Comparison of ENCODE assay signal across 36 cellular contexts in the genomic region with DNA sequence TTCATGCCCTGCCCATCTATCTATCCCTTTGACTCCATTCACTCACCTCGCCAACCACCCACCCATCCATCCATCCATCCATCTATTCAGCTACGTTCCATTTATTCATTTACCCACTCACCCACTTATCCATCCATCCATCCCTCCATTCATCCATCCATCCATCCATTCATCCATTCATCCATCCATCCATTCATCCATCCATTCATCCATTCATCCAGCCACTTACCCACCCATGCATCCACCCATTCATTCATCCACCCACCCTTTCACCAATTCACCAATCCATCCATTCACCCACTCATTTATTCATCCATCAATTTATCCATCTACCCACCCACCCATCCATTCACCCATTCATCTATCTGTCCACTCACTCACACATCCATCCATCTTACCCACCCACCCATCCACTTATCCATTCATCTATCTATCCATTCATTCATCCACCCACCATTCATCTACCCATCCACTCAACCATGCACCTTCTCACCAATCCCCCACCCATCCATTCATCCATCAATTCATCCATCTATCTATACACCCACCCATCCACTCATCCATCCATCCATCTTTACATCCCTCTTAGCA. TPM values are rescaled to one million over a fixed set of nuclear protein-coding genes. Genes with fewer than 3 reads are reported as not detected.
"Had no signal": no experiment of that assay in that cellular context is flagged by ENCODE, and none has a peak within 500 bp of the region (broad histone marks: within the 10 kb centered on the region; RNA-seq: fewer than 3 reads in every experiment).

No MANE protein-coding gene starts in this region.

- H3K27me3 ChIP-seq: brain microvascular endothelial cell, dorsolateral prefrontal cortex, esophagus squamous epithelium, gastroesophageal sphincter had no signal

- H3K36me3 ChIP-seq: brain microvascular endothelial cell, esophagus squamous epithelium, gastroesophageal sphincter had no signal

- H3K9me3 ChIP-seq: esophagus squamous epithelium, gastroesophageal sphincter had no signal

- H3K27me3 Mint-ChIP-seq: activated CD4-positive, alpha-beta memory T cell treated with anti-CD3 and anti-CD28 coated beads for 36 hours; activated CD4-positive, alpha-beta T cell treated with anti-CD3 and anti-CD28 coated beads for 36 hours; activated CD4-positive, alpha-beta T cell treated with anti-CD3 and anti-CD28 coated beads, Interleukin-2, amount 10 ng/mL, durations not matched to agents 24 days and 14 days; activated CD8-positive, alpha-beta memory T cell treated with anti-CD3 and anti-CD28 coated beads, Interleukin-2, amount 10 ng/mL, durations not matched to agents 7 days and 5 days; activated naive CD8-positive, alpha-beta T cell; central memory CD8-positive, alpha-beta T cell; T-helper 17 cell had no signal

- H3K4me1 Mint-ChIP-seq: activated CD4-positive, alpha-beta T cell treated with anti-CD3 and anti-CD28 coated beads for 36 hours; activated CD4-positive, alpha-beta T cell treated with anti-CD3 and anti-CD28 coated beads, Interleukin-2, amount 10 ng/mL, durations not matched to agents 24 days and 14 days; activated CD8-positive, alpha-beta memory T cell treated with anti-CD3 and anti-CD28 coated beads, Interleukin-2, amount 10 ng/mL, durations not matched to agents 7 days and 5 days; activated naive CD4-positive, alpha-beta T cell treated with anti-CD3 and anti-CD28 coated beads, Interleukin-2, amount 10 ng/mL, durations not matched to agents 7 days and 5 days; central memory CD8-positive, alpha-beta T cell had no signal

- H3K4me3 ChIP-seq: coronary artery, dorsolateral prefrontal cortex, esophagus squamous epithelium, gastroesophageal sphincter had no signal

- FAIRE-seq: astrocyte, bronchial epithelial cell, endothelial cell of umbilical vein had no signal

- H3K4me1 ChIP-seq: esophagus squamous epithelium had no signal

- DNase-seq: activated CD4-positive, alpha-beta memory T cell treated with anti-CD3 and anti-CD28 coated beads for 36 hours; activated CD4-positive, alpha-beta T cell treated with anti-CD3 and anti-CD28 coated beads for 36 hours; activated CD4-positive, alpha-beta T cell treated with anti-CD3 and anti-CD28 coated beads, Interleukin-2, amount 10 ng/mL, durations not matched to agents 24 days and 14 days; activated CD4-positive, CD25-positive, alpha-beta regulatory T cell; activated CD4-positive, CD25-positive, alpha-beta regulatory T cell treated with anti-CD3 and anti-CD28 coated beads, Interleukin-2, amount 50 U/mL, for 72 hours; activated CD8-positive, alpha-beta memory T cell treated with anti-CD3 and anti-CD28 coated beads, Interleukin-2, amount 10 ng/mL, durations not matched to agents 7 days and 5 days; activated CD8-positive, alpha-beta memory T cell treated with anti-CD3 and anti-CD28 coated beads, Interleukin-2, amount 50 U/mL, for 4 hours; activated CD8-positive, alpha-beta T cell treated with anti-CD3 and anti-CD28 coated beads, Interleukin-2, amount 10 ng/mL, durations not matched to agents 7 days and 5 days; activated effector memory CD4-positive, alpha-beta T cell treated with anti-CD3 and anti-CD28 coated beads, Interleukin-2, amount 50 U/mL, for 16 hours; activated naive CD4-positive, alpha-beta T cell treated with anti-CD3 and anti-CD28 coated beads, Interleukin-2, amount 10 ng/mL, durations not matched to agents 7 days and 5 days; activated T-cell treated with anti-CD3 and anti-CD28 coated beads, Interleukin-2, amount 50 U/mL, for 1 hour; activated T-cell treated with anti-CD3 and anti-CD28 coated beads, Interleukin-2, amount 50 U/mL, for 48 hours; amniotic stem cell; anterior cingulate cortex; brain microvascular endothelial cell; effector memory CD4-positive, alpha-beta T cell; esophagus squamous epithelium; foreskin melanocyte; head of caudate nucleus; T-helper 1 cell; T-helper 17 cell; T1000 had no signal

- H3K9me3 Mint-ChIP-seq: activated CD4-positive, alpha-beta memory T cell treated with anti-CD3 and anti-CD28 coated beads for 36 hours; activated CD4-positive, alpha-beta T cell treated with anti-CD3 and anti-CD28 coated beads, Interleukin-2, amount 10 ng/mL, durations not matched to agents 24 days and 14 days; activated naive CD4-positive, alpha-beta T cell treated with anti-CD3 and anti-CD28 coated beads, Interleukin-2, amount 10 ng/mL, durations not matched to agents 7 days and 5 days; activated T-helper 1 cell treated with anti-CD3 and anti-CD28 coated beads, Interleukin-12 subunit alpha, Interleukin-12 subunit beta, Interleukin-2, Interleukin-4 antibody, amounts not matched to agents 30 ng/mL and 10 ng/mL and 1 ng/mL, durations not matched to agents 14 hours and 24 hours and 36 hours; activated T-helper 2 cell treated with anti-CD3 and anti-CD28 coated beads, Interferon-gamma antibody, Interleukin-2, Interleukin-4, amounts not matched to agents 10 μg/mL and 5 μg/mL and 100 μg/mL, durations not matched to agents 14 hours and 24 hours and 36 hours; central memory CD8-positive, alpha-beta T cell; dendritic cell treated with granulocyte-macrophage colony-stimulating factor and Interleukin-4, amounts not matched to agents 40 ng/mL and 50 ng/mL, for 4 days; T-helper 2 cell treated with Interferon-gamma antibody and Interleukin-4, amounts not matched to agents 5 μg/mL and 100 μg/mL, for 36 hours had no signal

- H3K27ac Mint-ChIP-seq: activated CD4-positive, alpha-beta memory T cell treated with anti-CD3 and anti-CD28 coated beads for 36 hours; activated CD4-positive, alpha-beta T cell treated with anti-CD3 and anti-CD28 coated beads for 36 hours; activated CD4-positive, alpha-beta T cell treated with anti-CD3 and anti-CD28 coated beads, Interleukin-2, amount 10 ng/mL, durations not matched to agents 24 days and 14 days; activated CD8-positive, alpha-beta memory T cell treated with anti-CD3 and anti-CD28 coated beads, Interleukin-2, amount 10 ng/mL, durations not matched to agents 7 days and 5 days; activated CD8-positive, alpha-beta T cell treated with anti-CD3 and anti-CD28 coated beads, Interleukin-2, amount 10 ng/mL, durations not matched to agents 7 days and 5 days; activated naive CD4-positive, alpha-beta T cell treated with anti-CD3 and anti-CD28 coated beads, Interleukin-2, amount 10 ng/mL, durations not matched to agents 7 days and 5 days; activated naive CD8-positive, alpha-beta T cell; activated T-helper 1 cell treated with anti-CD3 and anti-CD28 coated beads, Interleukin-12 subunit alpha, Interleukin-12 subunit beta, Interleukin-2, Interleukin-4 antibody, amounts not matched to agents 30 ng/mL and 10 ng/mL and 1 ng/mL, durations not matched to agents 14 hours and 24 hours and 36 hours; activated T-helper 2 cell treated with anti-CD3 and anti-CD28 coated beads, Interferon-gamma antibody, Interleukin-2, Interleukin-4, amounts not matched to agents 10 μg/mL and 5 μg/mL and 100 μg/mL, durations not matched to agents 14 hours and 24 hours and 36 hours; dendritic cell treated with granulocyte-macrophage colony-stimulating factor and Interleukin-4, amounts not matched to agents 40 ng/mL and 50 ng/mL, for 4 days; T-helper 17 cell; T-helper 2 cell treated with Interferon-gamma antibody and Interleukin-4, amounts not matched to agents 5 μg/mL and 100 μg/mL, for 36 hours had no signal

- ATAC-seq: activated CD4-positive, alpha-beta T cell treated with anti-CD3 and anti-CD28 coated beads for 36 hours; activated CD8-positive, alpha-beta memory T cell treated with anti-CD3 and anti-CD28 coated beads, Interleukin-2, amount 10 ng/mL, durations not matched to agents 7 days and 5 days; activated CD8-positive, alpha-beta T cell treated with anti-CD3 and anti-CD28 coated beads, Interleukin-2, amount 10 ng/mL, durations not matched to agents 7 days and 5 days; gastroesophageal sphincter; T-helper 17 cell had no signal

- H3K4me3 Mint-ChIP-seq: activated CD4-positive, alpha-beta memory T cell treated with anti-CD3 and anti-CD28 coated beads for 36 hours; activated CD4-positive, alpha-beta T cell treated with anti-CD3 and anti-CD28 coated beads for 36 hours; activated CD4-positive, alpha-beta T cell treated with anti-CD3 and anti-CD28 coated beads, Interleukin-2, amount 10 ng/mL, durations not matched to agents 24 days and 14 days; activated CD8-positive, alpha-beta memory T cell treated with anti-CD3 and anti-CD28 coated beads, Interleukin-2, amount 10 ng/mL, durations not matched to agents 7 days and 5 days; activated CD8-positive, alpha-beta T cell treated with anti-CD3 and anti-CD28 coated beads, Interleukin-2, amount 10 ng/mL, durations not matched to agents 7 days and 5 days; activated naive CD4-positive, alpha-beta T cell treated with anti-CD3 and anti-CD28 coated beads, Interleukin-2, amount 10 ng/mL, durations not matched to agents 7 days and 5 days; activated naive CD8-positive, alpha-beta T cell; activated T-helper 1 cell treated with anti-CD3 and anti-CD28 coated beads, Interleukin-12 subunit alpha, Interleukin-12 subunit beta, Interleukin-2, Interleukin-4 antibody, amounts not matched to agents 30 ng/mL and 10 ng/mL and 1 ng/mL, durations not matched to agents 14 hours and 24 hours and 36 hours; central memory CD8-positive, alpha-beta T cell; dendritic cell treated with granulocyte-macrophage colony-stimulating factor and Interleukin-4, amounts not matched to agents 40 ng/mL and 50 ng/mL, for 4 days; T-helper 17 cell; T-helper 2 cell treated with Interferon-gamma antibody and Interleukin-4, amounts not matched to agents 5 μg/mL and 100 μg/mL, for 36 hours had no signal

- H3K27ac ChIP-seq: brain microvascular endothelial cell, coronary artery, dorsolateral prefrontal cortex, epithelial cell of prostate, esophagus squamous epithelium, gastroesophageal sphincter had no signal

- H3K36me3 Mint-ChIP-seq: activated CD4-positive, alpha-beta memory T cell treated with anti-CD3 and anti-CD28 coated beads for 36 hours; activated CD8-positive, alpha-beta memory T cell treated with anti-CD3 and anti-CD28 coated beads, Interleukin-2, amount 10 ng/mL, durations not matched to agents 7 days and 5 days; activated naive CD4-positive, alpha-beta T cell treated with anti-CD3 and anti-CD28 coated beads, Interleukin-2, amount 10 ng/mL, durations not matched to agents 7 days and 5 days; activated naive CD8-positive, alpha-beta T cell had no signal

RNA-seq across cellular contexts. Expression of a gene that starts 19.5 kb away (rescaled TPM):
- total RNA-seq: activated CD4-positive, alpha-beta memory T cell treated with anti-CD3 and anti-CD28 coated beads for 36 hours; activated CD4-positive, alpha-beta T cell treated with anti-CD3 and anti-CD28 coated beads for 36 hours; activated CD4-positive, alpha-beta T cell treated with anti-CD3 and anti-CD28 coated beads, Interleukin-2, amount 10 ng/mL, durations not matched to agents 24 days and 14 days; activated CD8-positive, alpha-beta memory T cell treated with anti-CD3 and anti-CD28 coated beads for 36 hours; activated CD8-positive, alpha-beta memory T cell treated with anti-CD3 and anti-CD28 coated beads, Interleukin-2, amount 10 ng/mL, durations not matched to agents 7 days and 5 days; activated CD8-positive, alpha-beta T cell treated with anti-CD3 and anti-CD28 coated beads, Interleukin-2, amount 10 ng/mL, durations not matched to agents 7 days and 5 days; activated T-helper 1 cell treated with anti-CD3 and anti-CD28 coated beads, Interleukin-12 subunit alpha, Interleukin-12 subunit beta, Interleukin-2, Interleukin-4 antibody, amounts not matched to agents 30 ng/mL and 10 ng/mL and 1 ng/mL, durations not matched to agents 14 hours and 24 hours and 36 hours; activated T-helper 2 cell treated with anti-CD3 and anti-CD28 coated beads, Interferon-gamma antibody, Interleukin-2, Interleukin-4, amounts not matched to agents 10 μg/mL and 5 μg/mL and 100 μg/mL, durations not matched to agents 14 hours and 24 hours and 36 hours had no signal
